In genomic region chr2:207397917-207398655, GRCh38 we compare ENCODE assay signal across 13 cellular contexts.
DNase-seq lines count a peak whose midpoint lies in the region; ATAC-seq and TF ChIP-seq lines count a peak whose summit lies in the region.
"Had no signal": no experiment of that assay in that cellular context is flagged by ENCODE, and none has a peak within 500 bp of the region (broad histone marks: within the 10 kb centered on the region; RNA-seq: fewer than 3 reads in every experiment).

No MANE protein-coding gene starts in this region.

- H3K4me2 ChIP-seq in GM23338 = no peak overlapping the region

- TF ChIP-seq CTCF in GM23338 (conservative IDR thresholded peaks at IDR 0.05; ENCODE audit: low read depth in 2 of 2) = no peak
- TF ChIP-seq CTCF in WERI-Rb-1 (IDR thresholded peaks at IDR 0.05; ENCODE audit: low read depth, low read length) = no peak

- peak; percentile 73 for DNase-seq in DMS79 (lab: John Stamatoyannopoulos, UW)
- DNase-seq in GM23338 (ENCODE audit: low spot score) = no peak
- no peak for DNase-seq in WERI-Rb-1
- peak; percentile 77 for DNase-seq in left kidney (ENCODE audit: low read depth, low spot score)
- no peak for DNase-seq in naive thymus-derived CD8-positive, alpha-beta T cell
- DNase-seq: CD4-positive, alpha-beta T cell; KBM-7; NCI-H1048; NCI-H146; NCI-H2171 had no signal

- no peak overlapping the region for H3K27ac ChIP-seq in GM23338 (ENCODE audit: low read depth)
- H3K27ac ChIP-seq in WERI-Rb-1 = peak overlapping the region; percentile 84
- H3K27ac ChIP-seq: HL-60 had no signal

- peaks cover 30% of the 10 kb centered on the region; the same call in 1 of the 2 replicates for H3K4me1 ChIP-seq in GM23338 (ENCODE audit: insufficient read depth)

- ATAC-seq in GM23338 (no peak; the same call in 2 of the 3 replicates), HG03521 (IDR thresholded peaks at IDR 0.05; ENCODE audit: unreplicated experiment) (no peak), GM19455 (IDR thresholded peaks at IDR 0.05; ENCODE audit: unreplicated experiment) (no peak)
- no peak for ATAC-seq in naive thymus-derived CD8-positive, alpha-beta T cell

- no peaks in the 10 kb centered on the region for H3K79me2 ChIP-seq in GM23338 (replicated peaks; ENCODE audit: insufficient read depth)

- peaks cover 10% of the 10 kb centered on the region for H3K4me1 Mint-ChIP-seq in GM23338
- no peaks in the 10 kb centered on the region for H3K4me1 Mint-ChIP-seq in naive thymus-derived CD8-positive, alpha-beta T cell

- no peaks in the 10 kb centered on the region for H3K27me3 Mint-ChIP-seq in GM23338 (ENCODE audit: insufficient read depth, low read depth, poor library complexity)
- H3K27me3 Mint-ChIP-seq in naive thymus-derived CD8-positive, alpha-beta T cell = peaks cover 0 to 5% (median 3%) of the 10 kb centered on the region in 5 donors
- H3K27me3 Mint-ChIP-seq: CD4-positive, alpha-beta T cell had no signal

- H3F3A ChIP-seq in GM23338 (replicated peaks; ENCODE audit: low read depth) = no peaks in the 10 kb centered on the region

- H3K36me3 Mint-ChIP-seq in GM23338 (ENCODE audit: low read depth) = no peaks in the 10 kb centered on the region
- H3K36me3 Mint-ChIP-seq in naive thymus-derived CD8-positive, alpha-beta T cell = peaks cover 0 to 2% (median 0%) of the 10 kb centered on the region in 3 donors

- no peak overlapping the region for H3K27ac Mint-ChIP-seq in GM23338
- H3K27ac Mint-ChIP-seq in naive thymus-derived CD8-positive, alpha-beta T cell = no peak overlapping the region
- H3K27ac Mint-ChIP-seq: CD4-positive, alpha-beta T cell had no signal

- H3K4me3 ChIP-seq in GM23338 (no peak overlapping the region), WERI-Rb-1 (ENCODE audit: low read depth, low read length) (no peak overlapping the region)

- H3K9me3 ChIP-seq in WERI-Rb-1 (ENCODE audit: severe bottlenecking) = no peaks in the 10 kb centered on the region

- H2AFZ ChIP-seq in GM23338 = peak overlapping the region; percentile 54

- H3K36me3 ChIP-seq in GM23338 (ENCODE audit: insufficient read depth) = no peaks in the 10 kb centered on the region
- no peaks in the 10 kb centered on the region for H3K36me3 ChIP-seq in WERI-Rb-1

- no peaks in the 10 kb centered on the region for H3K27me3 ChIP-seq in GM23338 (ENCODE audit: insufficient read depth)
- H3K27me3 ChIP-seq in WERI-Rb-1 (ENCODE audit: insufficient read depth, low read depth, severe bottlenecking) = no peaks in the 10 kb centered on the region

- POLR2A ChIA-PET in naive thymus-derived CD8-positive, alpha-beta T cell (lab: Charles Lee) = no interaction called here

- peaks cover 13% of the 10 kb centered on the region; the same call in 1 of the 2 replicates for H3K9me2 ChIP-seq in GM23338 (ENCODE audit: insufficient read depth)

- H3K9me3 Mint-ChIP-seq in GM23338 = no peaks in the 10 kb centered on the region
- peaks cover 0 to 9% (median 0%) of the 10 kb centered on the region in 9 donors for H3K9me3 Mint-ChIP-seq in naive thymus-derived CD8-positive, alpha-beta T cell
- H3K9me3 Mint-ChIP-seq: CD4-positive, alpha-beta T cell had no signal

- H4K20me1 ChIP-seq in GM23338 (replicated peaks; ENCODE audit: insufficient read depth) = no peaks in the 10 kb centered on the region

- H3K4me3 Mint-ChIP-seq in GM23338 = no peak overlapping the region
- no peak overlapping the region for H3K4me3 Mint-ChIP-seq in naive thymus-derived CD8-positive, alpha-beta T cell
- H3K4me3 Mint-ChIP-seq: CD4-positive, alpha-beta T cell had no signal

TF ChIP-seq in GM23338, 12 proteins besides CTCF, POLR2A, EP300 and RAD21:
- TF ChIP-seq POLR2AphosphoS5 (IDR thresholded peaks at IDR 0.05; ENCODE audit: low read depth) (no peak), ZNF331 (CRISPR knock-in tag; IDR thresholded peaks at IDR 0.05; ENCODE audit: low read depth) (no peak), JUNB (IDR thresholded peaks at IDR 0.05; ENCODE audit: unreplicated experiment) (no peak), ZNF114 (CRISPR knock-in tag; IDR thresholded peaks at IDR 0.05) (no peak), NANOG (IDR thresholded peaks at IDR 0.05; ENCODE audit: borderline replicate concordance) (no peak), EZH2 (IDR thresholded peaks at IDR 0.05; ENCODE audit: low read depth, unreplicated experiment) (no peak), REST (IDR thresholded peaks at IDR 0.05; ENCODE audit: unreplicated experiment) (no peak), STAT1 (IDR thresholded peaks at IDR 0.05; ENCODE audit: unreplicated experiment) (no peak)
- TF ChIP-seq, protein P1, sequence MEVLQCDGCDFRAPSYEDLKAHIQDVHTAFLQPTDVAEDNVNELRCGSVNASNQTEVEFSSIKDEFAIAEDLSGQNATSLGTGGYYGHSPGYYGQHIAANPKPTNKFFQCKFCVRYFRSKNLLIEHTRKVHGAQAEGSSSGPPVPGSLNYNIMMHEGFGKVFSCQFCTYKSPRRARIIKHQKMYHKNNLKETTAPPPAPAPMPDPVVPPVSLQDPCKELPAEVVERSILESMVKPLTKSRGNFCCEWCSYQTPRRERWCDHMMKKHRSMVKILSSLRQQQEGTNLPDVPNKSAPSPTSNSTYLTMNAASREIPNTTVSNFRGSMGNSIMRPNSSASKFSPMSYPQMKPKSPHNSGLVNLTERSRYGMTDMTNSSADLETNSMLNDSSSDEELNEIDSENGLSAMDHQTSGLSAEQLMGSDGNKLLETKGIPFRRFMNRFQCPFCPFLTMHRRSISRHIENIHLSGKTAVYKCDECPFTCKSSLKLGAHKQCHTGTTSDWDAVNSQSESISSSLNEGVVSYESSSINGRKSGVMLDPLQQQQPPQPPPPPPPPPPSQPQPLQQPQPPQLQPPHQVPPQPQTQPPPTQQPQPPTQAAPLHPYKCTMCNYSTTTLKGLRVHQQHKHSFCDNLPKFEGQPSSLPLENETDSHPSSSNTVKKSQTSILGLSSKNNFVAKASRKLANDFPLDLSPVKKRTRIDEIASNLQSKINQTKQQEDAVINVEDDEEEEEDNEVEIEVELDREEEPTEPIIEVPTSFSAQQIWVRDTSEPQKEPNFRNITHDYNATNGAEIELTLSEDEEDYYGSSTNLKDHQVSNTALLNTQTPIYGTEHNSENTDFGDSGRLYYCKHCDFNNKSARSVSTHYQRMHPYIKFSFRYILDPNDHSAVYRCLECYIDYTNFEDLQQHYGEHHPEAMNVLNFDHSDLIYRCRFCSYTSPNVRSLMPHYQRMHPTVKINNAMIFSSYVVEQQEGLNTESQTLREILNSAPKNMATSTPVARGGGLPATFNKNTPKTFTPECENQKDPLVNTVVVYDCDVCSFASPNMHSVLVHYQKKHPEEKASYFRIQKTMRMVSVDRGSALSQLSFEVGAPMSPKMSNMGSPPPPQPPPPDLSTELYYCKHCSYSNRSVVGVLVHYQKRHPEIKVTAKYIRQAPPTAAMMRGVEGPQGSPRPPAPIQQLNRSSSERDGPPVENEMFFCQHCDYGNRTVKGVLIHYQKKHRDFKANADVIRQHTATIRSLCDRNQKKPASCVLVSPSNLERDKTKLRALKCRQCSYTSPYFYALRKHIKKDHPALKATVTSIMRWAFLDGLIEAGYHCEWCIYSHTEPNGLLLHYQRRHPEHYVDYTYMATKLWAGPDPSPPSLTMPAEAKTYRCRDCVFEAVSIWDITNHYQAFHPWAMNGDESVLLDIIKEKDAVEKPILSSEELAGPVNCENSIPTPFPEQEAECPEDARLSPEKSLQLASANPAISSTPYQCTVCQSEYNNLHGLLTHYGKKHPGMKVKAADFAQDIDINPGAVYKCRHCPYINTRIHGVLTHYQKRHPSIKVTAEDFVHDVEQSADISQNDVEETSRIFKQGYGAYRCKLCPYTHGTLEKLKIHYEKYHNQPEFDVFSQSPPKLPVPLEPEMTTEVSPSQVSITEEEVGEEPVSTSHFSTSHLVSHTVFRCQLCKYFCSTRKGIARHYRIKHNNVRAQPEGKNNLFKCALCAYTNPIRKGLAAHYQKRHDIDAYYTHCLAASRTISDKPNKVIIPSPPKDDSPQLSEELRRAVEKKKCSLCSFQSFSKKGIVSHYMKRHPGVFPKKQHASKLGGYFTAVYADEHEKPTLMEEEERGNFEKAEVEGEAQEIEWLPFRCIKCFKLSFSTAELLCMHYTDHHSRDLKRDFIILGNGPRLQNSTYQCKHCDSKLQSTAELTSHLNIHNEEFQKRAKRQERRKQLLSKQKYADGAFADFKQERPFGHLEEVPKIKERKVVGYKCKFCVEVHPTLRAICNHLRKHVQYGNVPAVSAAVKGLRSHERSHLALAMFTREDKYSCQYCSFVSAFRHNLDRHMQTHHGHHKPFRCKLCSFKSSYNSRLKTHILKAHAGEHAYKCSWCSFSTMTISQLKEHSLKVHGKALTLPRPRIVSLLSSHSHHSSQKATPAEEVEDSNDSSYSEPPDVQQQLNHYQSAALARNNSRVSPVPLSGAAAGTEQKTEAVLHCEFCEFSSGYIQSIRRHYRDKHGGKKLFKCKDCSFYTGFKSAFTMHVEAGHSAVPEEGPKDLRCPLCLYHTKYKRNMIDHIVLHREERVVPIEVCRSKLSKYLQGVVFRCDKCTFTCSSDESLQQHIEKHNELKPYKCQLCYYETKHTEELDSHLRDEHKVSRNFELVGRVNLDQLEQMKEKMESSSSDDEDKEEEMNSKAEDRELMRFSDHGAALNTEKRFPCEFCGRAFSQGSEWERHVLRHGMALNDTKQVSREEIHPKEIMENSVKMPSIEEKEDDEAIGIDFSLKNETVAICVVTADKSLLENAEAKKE (CRISPR knock-in tag; IDR thresholded peaks at IDR 0.05) = no peak
TF ChIP-seq in GM23338: peak in this region for 0.

Comparison
In these comparisons a context has a peak if more than half of its experiments do, and no peak if none do; other contexts are left out.
1. DNase-seq: peak in DMS79 (single experiment) and left kidney (single experiment); none in GM23338 (single experiment), WERI-Rb-1 (single experiment) and naive thymus-derived CD8-positive, alpha-beta T cell (0 of 10).